Comparison of ENCODE assay signal across 19 cellular contexts in genomic region chr12:88650715-88651114, GRCh38.
A peak's percentile ranks its signal among the peaks of the same experiment; 100 is the strongest.
DNase-seq lines count a peak whose midpoint lies in the region; ATAC-seq, FAIRE-seq and TF ChIP-seq lines count a peak whose summit lies in the region.
"Had no signal": no experiment of that assay in that cellular context is flagged by ENCODE, and none has a peak within 500 bp of the region (broad histone marks: within the 10 kb centered on the region; RNA-seq: fewer than 3 reads in every experiment).

No MANE protein-coding gene starts in this region.

- H3K27ac Mint-ChIP-seq in activated CD4-positive, alpha-beta T cell treated with anti-CD3 and anti-CD28 coated beads, Interleukin-2, amount 10 ng/mL, durations not matched to agents 7 days and 5 days, result no peak overlapping the region
- no peak overlapping the region for H3K27ac Mint-ChIP-seq in Calu3 (ENCODE audit: unreplicated experiment)
- H3K27ac Mint-ChIP-seq: activated naive CD4-positive, alpha-beta T cell treated with anti-CD3 and anti-CD28 coated beads for 36 hours; neural progenitor cell; T-helper 17 cell had no signal

- H3K9me3 ChIP-seq in A549 (no peaks in the 10 kb centered on the region), GM23248 (ENCODE audit: low read depth) (no peaks in the 10 kb centered on the region), mammary epithelial cell (replicated peaks; ENCODE audit: insufficient read depth, low read length) (no peaks in the 10 kb centered on the region)

- peaks cover 11% of the 10 kb centered on the region for H3F3A ChIP-seq in GM23248 (ENCODE audit: insufficient read depth)

- H3K4me2 ChIP-seq in A549, result peak overlapping the region; percentile 28; the same call in 1 of the 3 replicates
- H3K4me2 ChIP-seq in GM23248 (ENCODE audit: unreplicated experiment), result no peak overlapping the region
- no peak overlapping the region for H3K4me2 ChIP-seq in mammary epithelial cell (ENCODE audit: insufficient read depth, low read depth, low read length)
- H3K4me2 ChIP-seq: neural progenitor cell had no signal

- TF ChIP-seq POLR2A in A549 (IDR thresholded peaks at IDR 0.05; ENCODE audit: low read length), result no peak

- H3K27me3 ChIP-seq in GM23248 (replicated peaks; ENCODE audit: insufficient read depth), result no peaks in the 10 kb centered on the region
- H3K27me3 ChIP-seq in mammary epithelial cell (ENCODE audit: insufficient read depth, low read length), result no peaks in the 10 kb centered on the region
- H3K27me3 ChIP-seq: neural progenitor cell had no signal

- no peak for TF ChIP-seq EP300 in A549 (IDR thresholded peaks at IDR 0.05)

- no peaks in the 10 kb centered on the region for H3K36me3 Mint-ChIP-seq in activated CD4-positive, alpha-beta T cell treated with anti-CD3 and anti-CD28 coated beads, Interleukin-2, amount 10 ng/mL, durations not matched to agents 7 days and 5 days (ENCODE audit: low read depth)
- H3K36me3 Mint-ChIP-seq in Calu3 (ENCODE audit: insufficient read depth, unreplicated experiment), result no peaks in the 10 kb centered on the region
- H3K36me3 Mint-ChIP-seq: neural progenitor cell had no signal

- no peak for FAIRE-seq in A549 (lab: Jason Lieb, UNC)
- FAIRE-seq: GM19239, K562 had no signal

- no peak for TF ChIP-seq RAD21 in A549 (conservative IDR thresholded peaks at IDR 0.05 in 1 of 2, IDR thresholded peaks at IDR 0.05 in 1 of 2)

- no peaks in the 10 kb centered on the region for H3K4me1 Mint-ChIP-seq in activated CD4-positive, alpha-beta T cell treated with anti-CD3 and anti-CD28 coated beads, Interleukin-2, amount 10 ng/mL, durations not matched to agents 7 days and 5 days
- no peaks in the 10 kb centered on the region for H3K4me1 Mint-ChIP-seq in Calu3 (ENCODE audit: low read depth, unreplicated experiment)
- H3K4me1 Mint-ChIP-seq: neural progenitor cell, T-helper 17 cell had no signal

- H3K9me2 ChIP-seq in GM23248 (ENCODE audit: insufficient read depth), result no peaks in the 10 kb centered on the region

- H3K4me3 Mint-ChIP-seq in activated CD4-positive, alpha-beta T cell treated with anti-CD3 and anti-CD28 coated beads, Interleukin-2, amount 10 ng/mL, durations not matched to agents 7 days and 5 days, result no peak overlapping the region
- H3K4me3 Mint-ChIP-seq in Calu3 (ENCODE audit: low read depth, unreplicated experiment), result no peak overlapping the region
- H3K4me3 Mint-ChIP-seq: activated naive CD4-positive, alpha-beta T cell treated with anti-CD3 and anti-CD28 coated beads for 36 hours; neural progenitor cell; T-helper 17 cell had no signal

- no peak overlapping the region for H2AFZ ChIP-seq in GM23248
- peak overlapping the region; percentile 5 for H2AFZ ChIP-seq in mammary epithelial cell (ENCODE audit: low read depth, low read length)
- H2AFZ ChIP-seq: neural progenitor cell had no signal

- H3K4me1 ChIP-seq in A549 (peaks cover 21% of the 10 kb centered on the region), GM23248 (ENCODE audit: insufficient read depth) (peaks cover 22% of the 10 kb centered on the region), mammary epithelial cell (ENCODE audit: insufficient read depth, low read length) (peaks cover 10% of the 10 kb centered on the region)
- H3K4me1 ChIP-seq: neural progenitor cell had no signal

- DNase-seq in A549 (ENCODE audit: low read depth in 1 of 2, low spot score in 1 of 2) (peak in 1 of 2 experiments; percentile 12), GM23248 (peak; percentile 88), mammary epithelial cell (peak; percentile 75), iris pigment epithelial cell (ENCODE audit: low read depth) (peak; percentile 77), Calu3 (no peak)
- DNase-seq in activated CD4-positive, alpha-beta T cell treated with anti-CD3 and anti-CD28 coated beads, Interleukin-2, amount 10 ng/mL, durations not matched to agents 7 days and 5 days, result no peak
- no peak for DNase-seq in activated CD4-positive, CD25-positive, alpha-beta regulatory T cell treated with anti-CD3 and anti-CD28 coated beads, Interleukin-2, amount 50 U/mL, for 72 hours
- DNase-seq: activated CD4-positive, alpha-beta T cell treated with anti-CD3 and anti-CD28 coated beads for 1 hour; activated CD8-positive, alpha-beta memory T cell treated with anti-CD3 and anti-CD28 coated beads, Interleukin-2, amount 50 U/mL, for 48 hours; activated naive CD4-positive, alpha-beta T cell treated with anti-CD3 and anti-CD28 coated beads for 36 hours; COR-L47; effector CD8-positive, alpha-beta T cell; NCI-H1417; stimulated activated CD4-positive, alpha-beta T cell treated with anti-CD3 and anti-CD28 coated beads, Interleukin-2, amount 100 ng/mL, for 48 hours; T-helper 17 cell had no signal

- dilution Hi-C loops in mammary epithelial cell (cut with HindIII; ENCODE audit: low sequenced_read_pairs), result no loop called here

- H3K4me3 ChIP-seq in A549 (no peak overlapping the region), GM23248 (no peak overlapping the region), mammary epithelial cell (replicated peaks in 1 of 3; ENCODE audit: insufficient read depth in 1 of 3, low read depth in 2 of 3, low read length in 3 of 3) (no peak overlapping the region)
- H3K4me3 ChIP-seq: K562, neural progenitor cell had no signal

- CTCF ChIA-PET in A549 (lab: Yijun Ruan, JAX) (interaction anchor here (0.7 kb wide), 1 partner anchor 82 kb away, joined by 3 read pairs; no protein-coding TSS in a partner anchor), mammary epithelial cell (lab: Charles Lee; ENCODE audit: low non-redundant PET) (interaction anchor here (0.5 kb wide), 1 partner anchor 509 kb away, joined by 3 read pairs; the partner anchor contains the start of genes CEP290 and TMTC3), Calu3 (lab: Charles Lee) (no interaction called here)
- CTCF ChIA-PET in activated CD4-positive, alpha-beta T cell treated with anti-CD3 and anti-CD28 coated beads, Interleukin-2, amount 10 ng/mL, durations not matched to agents 7 days and 5 days (lab: Charles Lee), result no interaction called here

- ATAC-seq in A549, result 0 out of 6 replicates have a peak, but pooled peaks of 1 of the 2 experiments have one; percentile 40
- ATAC-seq in GM18520 (IDR thresholded peaks at IDR 0.05; ENCODE audit: unreplicated experiment), result no peak
- ATAC-seq: K562, T-helper 17 cell had no signal

- TF ChIP-seq CTCF in A549 (IDR thresholded peaks at IDR 0.05) (no peak), mammary epithelial cell (conservative IDR thresholded peaks at IDR 0.05 in 1 of 2, IDR thresholded peaks at IDR 0.05 in 1 of 2; ENCODE audit: extremely low read depth in 1 of 2, insufficient read depth in 1 of 2, low read depth in 1 of 2, low read length in 2 of 2) (no peak), Calu3 (IDR thresholded peaks at IDR 0.05; ENCODE audit: unreplicated experiment) (no peak)

- H3K9ac ChIP-seq in GM23248 (no peak overlapping the region), mammary epithelial cell (ENCODE audit: insufficient read depth, low read length) (no peak overlapping the region)
- H3K9ac ChIP-seq: neural progenitor cell had no signal

- no peaks in the 10 kb centered on the region for H3K36me3 ChIP-seq in GM23248 (ENCODE audit: low read depth)
- H3K36me3 ChIP-seq in mammary epithelial cell (ENCODE audit: insufficient read depth, low read length), result no peaks in the 10 kb centered on the region
- H3K36me3 ChIP-seq: neural progenitor cell had no signal

- POLR2A ChIA-PET in A549 (lab: Yijun Ruan, JAX), result no interaction called here
- POLR2A ChIA-PET in activated CD4-positive, alpha-beta T cell treated with anti-CD3 and anti-CD28 coated beads, Interleukin-2, amount 10 ng/mL, durations not matched to agents 7 days and 5 days (lab: Charles Lee), result no interaction called here

- no peaks in the 10 kb centered on the region for H3K27me3 Mint-ChIP-seq in activated CD4-positive, alpha-beta T cell treated with anti-CD3 and anti-CD28 coated beads, Interleukin-2, amount 10 ng/mL, durations not matched to agents 7 days and 5 days
- no peaks in the 10 kb centered on the region for H3K27me3 Mint-ChIP-seq in Calu3 (ENCODE audit: unreplicated experiment)
- H3K27me3 Mint-ChIP-seq: T-helper 17 cell had no signal

- intact Hi-C loops in mammary epithelial cell (cut with micrococcal nuclease), result no loop called here
- intact Hi-C loops in Calu3 (cut with micrococcal nuclease; ENCODE audit: unreplicated experiment), result loop anchor here (10.0 kb wide), 1 partner anchor 164 kb away; no protein-coding TSS in a partner anchor

- H3K27ac ChIP-seq in A549, result no peak overlapping the region
- peak overlapping the region; percentile 22; the same call in 1 of the 2 replicates for H3K27ac ChIP-seq in GM23248
- no peak overlapping the region for H3K27ac ChIP-seq in mammary epithelial cell (ENCODE audit: insufficient read depth, low read depth, low read length)
- H3K27ac ChIP-seq: neural progenitor cell had no signal

- no peaks in the 10 kb centered on the region for H4K20me1 ChIP-seq in GM23248 (ENCODE audit: insufficient read depth)
- H4K20me1 ChIP-seq in mammary epithelial cell (ENCODE audit: insufficient read depth, low read length), result no peaks in the 10 kb centered on the region

- H3K9me3 Mint-ChIP-seq in activated CD4-positive, alpha-beta T cell treated with anti-CD3 and anti-CD28 coated beads, Interleukin-2, amount 10 ng/mL, durations not matched to agents 7 days and 5 days, result no peaks in the 10 kb centered on the region
- peaks cover 7% of the 10 kb centered on the region for H3K9me3 Mint-ChIP-seq in Calu3 (ENCODE audit: low read depth, unreplicated experiment)
- H3K9me3 Mint-ChIP-seq: activated naive CD4-positive, alpha-beta T cell treated with anti-CD3 and anti-CD28 coated beads for 36 hours had no signal

- H3K79me2 ChIP-seq in GM23248 (ENCODE audit: insufficient read depth) (no peaks in the 10 kb centered on the region), mammary epithelial cell (ENCODE audit: insufficient read depth, low read length) (no peaks in the 10 kb centered on the region)

- in situ Hi-C loops in GM23248 (cut with MboI), result no loop called here
- in situ Hi-C loops in mammary epithelial cell (cut with MboI; ENCODE audit: low sequenced_read_pairs in 2 of 2), result no loop called here

- BruUV-seq in mammary epithelial cell (replicated peaks; lab: Mats Ljungman, UMichigan), result no TSS peak
- no TSS peak for BruUV-seq in Calu3 (replicated peaks; lab: Mats Ljungman, UMichigan)

TF ChIP-seq in A549, 52 proteins besides CTCF, POLR2A, EP300 and RAD21:
- 0 out of 4 replicates have a peak, but pooled peaks of 1 of the 2 experiments have one; percentile 12 for TF ChIP-seq CEBPB (IDR thresholded peaks at IDR 0.05)
- no peak for TF ChIP-seq RCOR1 (IDR thresholded peaks at IDR 0.05; ENCODE audit: low read depth, low read length)

Comparison
In these comparisons a context has a peak if more than half of its experiments do, and no peak if none do; other contexts are left out.
1. DNase-seq: peak in GM23248 (single experiment), mammary epithelial cell (single experiment) and iris pigment epithelial cell (single experiment); none in activated CD4-positive, alpha-beta T cell treated with anti-CD3 and anti-CD28 coated beads, Interleukin-2, amount 10 ng/mL, durations not matched to agents 7 days and 5 days (single experiment), activated CD4-positive, CD25-positive, alpha-beta regulatory T cell treated with anti-CD3 and anti-CD28 coated beads, Interleukin-2, amount 50 U/mL, for 72 hours (single experiment) and Calu3 (single experiment).
2. CTCF ChIA-PET loops: an anchor here in A549 (0.7 kb wide) and mammary epithelial cell (0.5 kb wide); none called in activated CD4-positive, alpha-beta T cell treated with anti-CD3 and anti-CD28 coated beads, Interleukin-2, amount 10 ng/mL, durations not matched to agents 7 days and 5 days and Calu3.